Comparison of ENCODE assay signal across 22 cellular contexts in genomic region chr1:177426533-177426932, GRCh38.
"Had no signal": no experiment of that assay in that cellular context is flagged by ENCODE, and none has a peak within 500 bp of the region (broad histone marks: within the 10 kb centered on the region; RNA-seq: fewer than 3 reads in every experiment).

No MANE protein-coding gene starts in this region.

- DNase-seq: IMR-90, Karpas-422, KG1, MG63, NCI-H1092 treated with DMSO at 0.1 percent for 48 hours, NCI-H1436, NCI-H187, NCI-H2029, NCI-H2081 treated with DMSO at 0.1 percent for 48 hours, NCI-H2227 treated with DMSO at 0.1 percent for 48 hours, NCI-H446, NCI-H510A, NCI-H524 treated with DMSO at 0.1 percent for 48 hours, NCI-H69, NCI-H774, PC-9, Peyer's patch, SHP77 treated with DMSO at 0.1 percent for 48 hours, SJCRH30 had no signal

- H2AFZ ChIP-seq: PC-9 had no signal

- H3K4me2 ChIP-seq: PC-9 had no signal

- H3K36me3 ChIP-seq: MG63, Peyer's patch, SJCRH30 had no signal

- ATAC-seq: HepG2, Right ventricle myocardium inferior, SK-N-SH treated with all-trans-retinoic acid at 6 μM for 48 hours had no signal

- H3K4me1 ChIP-seq: Peyer's patch, SJCRH30 had no signal

- H3K4me3 ChIP-seq: MG63, PC-9, Peyer's patch, SJCRH30 had no signal

- H3K27ac ChIP-seq: PC-9, Peyer's patch, SJCRH30 had no signal

- H3K27me3 ChIP-seq: Peyer's patch, SJCRH30 had no signal
